9 cellular contexts compared by ENCODE assay signal in genomic region chr10:79072041-79072441, GRCh38. TPM values are rescaled to one million over a fixed set of nuclear protein-coding genes. Genes with fewer than 3 reads are reported as not detected.
DNase-seq lines count a peak whose midpoint lies in the region; ATAC-seq and TF ChIP-seq lines count a peak whose summit lies in the region.
"Had no signal": no experiment of that assay in that cellular context is flagged by ENCODE, and none has a peak within 500 bp of the region (broad histone marks: within the 10 kb centered on the region; RNA-seq: fewer than 3 reads in every experiment).

No MANE protein-coding gene starts in this region.

- intact Hi-C loops in lower leg skin (cut with DNase I; ENCODE audit: low total_unique reads), result loop anchor here (5.0 to 10.0 kb wide), 2 partner anchors 70 to 123 kb away; no protein-coding TSS in a partner anchor

- H3K27ac ChIP-seq in HUES64 (ENCODE audit: low read depth, low read length) (no peak overlapping the region; the same call in 1 of the 2 replicates), lung (ENCODE audit: low read depth in 1 of 2, low read length in 1 of 2) (peak overlapping the region; percentile 24 to 29), substantia nigra (ENCODE audit: low read depth, low read length, poor library complexity, severe bottlenecking) (peak overlapping the region; percentile 4)

- H3K27me3 Mint-ChIP-seq in brain, result peaks cover 10% of the 10 kb centered on the region

- no peaks in the 10 kb centered on the region for H3K9me3 Mint-ChIP-seq in brain

- H3K27ac Mint-ChIP-seq in brain, result peak overlapping the region; percentile 95 to 99 (median 97)

- H3K36me3 ChIP-seq in HUES64 (ENCODE audit: insufficient read depth, low read length) (no peaks in the 10 kb centered on the region), lung (ENCODE audit: control insufficient read depth in 2 of 2, insufficient read depth in 2 of 2, low read length in 2 of 2) (no peaks in the 10 kb centered on the region)

- TF ChIP-seq POLR2A in lower leg skin (IDR thresholded peaks at IDR 0.05), result no peak

- H3K27me3 ChIP-seq in HUES64 (ENCODE audit: insufficient read depth, low read length) (0 out of 2 replicates have a peak, but pooled peaks cover 4% of the 10 kb centered on the region), lung (ENCODE audit: control insufficient read depth, insufficient read depth) (no peaks in the 10 kb centered on the region)

- H3K9ac ChIP-seq in HUES64 (ENCODE audit: low read depth, low read length), result 0 out of 2 replicates have a peak overlapping the region, but pooled peaks have one; percentile 18

- DNase-seq in lung (ENCODE audit: low spot score) (no peak), substantia nigra (lab: John Stamatoyannopoulos, UW) (peak in 11 of 49 donors; percentile 20 to 66 (median 32)), COR-L47 (lab: John Stamatoyannopoulos, UW) (no peak), NCI-H2171 treated with DMSO at 0.1 percent for 48 hours (lab: John Stamatoyannopoulos, UW) (no peak), lower leg skin (ENCODE audit: low spot score in 2 of 2) (no peak), NCI-H69 (lab: John Stamatoyannopoulos, UW) (no peak)

- TF ChIP-seq CTCF in brain (conservative IDR thresholded peaks at IDR 0.05) (no peak), lung (IDR thresholded peaks at IDR 0.05; ENCODE audit: control extremely low read depth, extremely low read depth) (no peak), lower leg skin (IDR thresholded peaks at IDR 0.05) (no peak)

- peaks cover 30% of the 10 kb centered on the region for H3K4me1 ChIP-seq in HUES64 (ENCODE audit: insufficient read depth, low read length)
- peaks cover 31 to 47% of the 10 kb centered on the region in 2 donors for H3K4me1 ChIP-seq in lung (ENCODE audit: control insufficient read depth in 2 of 2, insufficient read depth in 2 of 2, low read length in 2 of 2)

- H3K4me3 ChIP-seq in HUES64 (ENCODE audit: low read length) (peak overlapping the region; percentile 16), lung (no peak overlapping the region), lower leg skin (ENCODE audit: low read depth, poor library complexity, severe bottlenecking) (no peak overlapping the region)

- no peak for ATAC-seq in lung (ENCODE audit: insufficient read depth, low FRiP score)
- ATAC-seq: left lobe of liver had no signal

- no peaks in the 10 kb centered on the region for H3K36me3 Mint-ChIP-seq in brain

- H3K9me3 ChIP-seq in HUES64 (ENCODE audit: insufficient read depth, low read depth, low read length) (no peaks in the 10 kb centered on the region), lung (ENCODE audit: control insufficient read depth in 2 of 2, insufficient read depth in 1 of 2, low read length in 1 of 2) (no peaks in the 10 kb centered on the region)

- 30% methylated on average over 8 of the region's 8 CpGs for WGBS in HUES64
- WGBS in lung, 2 donors, result 34 to 43% methylated on average over 7 to 8 of the region's 8 CpGs
- WGBS in lower leg skin, 2 donors, result 35 to 44% methylated on average over 8 of the region's 8 CpGs

- peak overlapping the region; percentile 91 to 99 (median 99) for H3K4me3 Mint-ChIP-seq in brain

- H3K4me1 Mint-ChIP-seq in brain, result peaks cover 68% of the 10 kb centered on the region

RNA-seq across cellular contexts. Expression of gene ZMIZ1, which starts 3.3 kb away (rescaled TPM):
- 26.8 TPM for polyA plus RNA-seq in HUES64 (2013, experiment 1 of 2)
- 29.7 TPM for polyA plus RNA-seq in HUES64 (2013, experiment 2 of 2)
- 90.5 TPM for polyA plus RNA-seq in brain (ENCODE audit: insufficient read depth, low read depth, low replicate concordance)
- 10 to 100 TPM; 43.7 to 80.2 TPM for total RNA-seq in lung
- polyA plus RNA-seq in lung, result 10 to 100 TPM; 18.3 to 41.5 TPM
- 10 to 100 TPM; 58.1 to 87.4 (median 74.2) TPM for total RNA-seq in lower leg skin
